8 cellular contexts compared by ENCODE assay signal in the genomic region with DNA sequence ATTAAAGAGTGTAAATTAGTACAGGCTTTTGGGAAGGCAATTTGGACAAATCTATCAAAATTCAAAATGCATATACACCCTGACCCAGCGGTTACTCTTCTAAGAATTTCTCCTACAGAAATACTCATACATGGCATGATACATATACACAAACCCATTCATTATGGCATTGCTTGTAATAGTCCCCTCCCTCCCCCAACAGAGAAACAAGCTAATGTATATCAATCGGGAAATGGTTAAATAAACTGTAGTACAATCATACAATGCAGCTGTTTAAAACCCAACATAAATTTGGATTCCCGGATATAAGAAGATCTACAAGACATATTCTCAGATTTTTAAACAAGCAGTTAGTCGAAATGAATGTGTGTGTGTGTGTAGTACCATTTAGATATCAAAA. TPM values are rescaled to one million over a fixed set of nuclear protein-coding genes. Genes with fewer than 3 reads are reported as not detected.
DNase-seq lines count a peak whose midpoint lies in the region; ATAC-seq and TF ChIP-seq lines count a peak whose summit lies in the region.

No MANE protein-coding gene starts in this region.

- H3K27ac ChIP-seq in body of pancreas = peak overlapping the region; percentile 70 to 89 (median 78)

- POLR2A ChIA-PET in Caco-2 (lab: Charles Lee) = interaction anchor here (0.6 to 1.0 kb wide), 4 partner anchors 130 to 1436 kb away, joined by 4 to 7 read pairs (median 5); no protein-coding TSS in a partner anchor

- no peak for TF ChIP-seq POLR2A in body of pancreas (IDR thresholded peaks at IDR 0.05)

- no peaks in the 10 kb centered on the region for H3K27me3 Mint-ChIP-seq in Caco-2 (ENCODE audit: insufficient read depth, unreplicated experiment)

- H3K27me3 ChIP-seq in Caco-2 (replicated peaks; ENCODE audit: control insufficient read depth, insufficient read depth, low read length) = no peaks in the 10 kb centered on the region
- H3K27me3 ChIP-seq in body of pancreas = no peaks in the 10 kb centered on the region
- no peaks in the 10 kb centered on the region for H3K27me3 ChIP-seq in mononuclear cell (ENCODE audit: insufficient read depth, low read length)

- peak overlapping the region; percentile 67 for H3K27ac Mint-ChIP-seq in Caco-2 (ENCODE audit: unreplicated experiment)

- CTCF ChIA-PET in Caco-2 (lab: Charles Lee) = no interaction called here

- no peak for ATAC-seq in body of pancreas

- intact Hi-C loops in Caco-2 (cut with micrococcal nuclease; ENCODE audit: unreplicated experiment) = loop anchor here (10.0 kb wide), 1 partner anchor 359 kb away; a partner anchor contains a TSS
- intact Hi-C loops in body of pancreas (cut with DNase I) = no loop called here
- intact Hi-C loops in posterior vena cava (cut with DNase I) = no loop called here

- WGBS in body of pancreas, 2 donors = 1 to 2% methylated on average over 4 of the region's 4 CpGs

- H3K4me1 ChIP-seq in Caco-2 (no peaks in the 10 kb centered on the region), body of pancreas (peaks cover 6% of the 10 kb centered on the region), mononuclear cell (ENCODE audit: insufficient read depth, low read length) (peaks cover 15% of the 10 kb centered on the region)

- H3K4me3 Mint-ChIP-seq in Caco-2 (ENCODE audit: unreplicated experiment) = peak overlapping the region; percentile 94

- H3K9me3 Mint-ChIP-seq in Caco-2 (ENCODE audit: unreplicated experiment) = no peaks in the 10 kb centered on the region

- H3K36me3 Mint-ChIP-seq in Caco-2 (ENCODE audit: insufficient read depth, unreplicated experiment) = peaks cover 31% of the 10 kb centered on the region

- no peak for TF ChIP-seq CTCF in Caco-2 (IDR thresholded peaks at IDR 0.05; ENCODE audit: insufficient read depth in 1 of 2, low read depth in 1 of 2, low read length in 1 of 2, severe bottlenecking in 1 of 2, unreplicated experiment in 1 of 2)
- TF ChIP-seq CTCF in LNCaP clone FGC (IDR thresholded peaks at IDR 0.05; ENCODE audit: control insufficient read depth, extremely low read depth, insufficient read depth) = no peak
- TF ChIP-seq CTCF in body of pancreas (IDR thresholded peaks at IDR 0.05) = no peak

- H3K36me3 ChIP-seq in Caco-2 (ENCODE audit: control insufficient read depth, insufficient read depth, low read length) (peaks cover 1% of the 10 kb centered on the region; the same call in 1 of the 2 replicates), body of pancreas (replicated peaks in 1 of 2; ENCODE audit: insufficient read depth in 1 of 2, low read depth in 2 of 2) (no peaks in the 10 kb centered on the region)

- peaks cover 6% of the 10 kb centered on the region for H3K4me1 Mint-ChIP-seq in Caco-2 (ENCODE audit: low read depth, unreplicated experiment)

- H3K4me3 ChIP-seq in Caco-2 (ENCODE audit: low read depth, low read length) = peak overlapping the region; percentile 80
- H3K4me3 ChIP-seq in LNCaP clone FGC (ENCODE audit: low read depth, low read length) = peak overlapping the region; percentile 70
- peak overlapping the region; percentile 16 to 54 for H3K4me3 ChIP-seq in body of pancreas
- H3K4me3 ChIP-seq in mononuclear cell (ENCODE audit: low read length) = peak overlapping the region; percentile 58

- DNase-seq in Caco-2 (no peak), LNCaP clone FGC (ENCODE audit: low read depth) (no peak), body of pancreas (no peak), kidney tubule cell (ENCODE audit: low spot score) (no peak), NCI-H2029 (lab: John Stamatoyannopoulos, UW) (no peak), cerebellum (ENCODE audit: low spot score) (no peak), posterior vena cava (ENCODE audit: low spot score) (no peak)

- no peaks in the 10 kb centered on the region for H3K9me3 ChIP-seq in Caco-2
- H3K9me3 ChIP-seq in body of pancreas = no peaks in the 10 kb centered on the region
- H3K9me3 ChIP-seq in mononuclear cell (ENCODE audit: low read depth, low read length) = no peaks in the 10 kb centered on the region

- no TSS peak for BruUV-seq in Caco-2 (replicated peaks; lab: Mats Ljungman, UMichigan)

RNA-seq across cellular contexts. Expression of a gene that starts 0.8 kb away (rescaled TPM):
- total RNA-seq in Caco-2 (2022) (222 and 224 TPM in 2 replicates), body of pancreas (100 to 1,000 TPM in 1 of 2 donors, 10 to 100 TPM in 1; 67.2 to 102 TPM), mononuclear cell (72.2 TPM), cerebellum (113 TPM), posterior vena cava (100 to 1,000 TPM; 165 to 199 TPM)
